Comparison of ENCODE assay signal across 10 cellular contexts in the genomic region with DNA sequence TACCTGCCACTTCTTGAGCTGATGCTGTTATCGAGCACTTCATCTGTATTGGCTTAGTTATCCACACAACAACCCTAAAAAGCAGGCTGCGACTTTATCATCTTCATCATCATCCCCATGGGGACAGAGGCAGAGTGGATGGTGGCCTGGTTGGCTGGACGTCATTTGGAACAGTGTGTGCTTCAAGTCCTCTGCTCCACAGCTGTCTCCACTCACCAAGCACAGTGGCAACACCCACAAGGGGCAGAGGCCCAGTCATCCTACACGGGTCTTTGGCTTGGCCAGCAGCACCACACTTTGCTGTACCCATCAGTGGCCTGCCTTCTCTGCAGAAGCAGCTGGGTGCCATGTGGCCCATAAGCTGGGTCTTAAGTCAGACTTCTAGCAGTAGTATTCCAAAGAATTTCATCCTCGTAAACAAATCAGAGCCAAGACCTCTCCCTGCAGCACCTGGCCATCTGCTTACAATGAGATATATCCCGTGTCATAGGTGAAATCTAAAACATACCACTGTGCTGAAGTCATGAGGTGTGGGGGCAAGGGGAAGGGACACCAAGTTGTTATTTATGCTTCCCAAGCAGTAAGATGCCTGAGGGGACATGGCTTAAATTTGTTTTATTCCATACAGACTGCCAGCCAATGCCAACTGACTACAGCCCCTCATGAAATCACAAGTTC. TPM values are rescaled to one million over a fixed set of nuclear protein-coding genes. Genes with fewer than 3 reads are reported as not detected.
DNase-seq lines count a peak whose midpoint lies in the region; ATAC-seq, FAIRE-seq and TF ChIP-seq lines count a peak whose summit lies in the region.
"Had no signal": no experiment of that assay in that cellular context is flagged by ENCODE, and none has a peak within 500 bp of the region (broad histone marks: within the 10 kb centered on the region; RNA-seq: fewer than 3 reads in every experiment).

No MANE protein-coding gene starts in this region.

- no peak for TF ChIP-seq CTCF in HFF-Myc (IDR thresholded peaks at IDR 0.05; ENCODE audit: low read depth, low read length, missing control alignments)
- no peak for TF ChIP-seq CTCF in kidney (IDR thresholded peaks at IDR 0.05; ENCODE audit: borderline replicate concordance, extremely low read depth, insufficient read depth)

- no peaks in the 10 kb centered on the region for H3K36me3 ChIP-seq in kidney (ENCODE audit: control insufficient read depth in 1 of 2, insufficient read depth in 2 of 2, low read length in 2 of 2)

- H3K4me3 ChIP-seq in HFF-Myc (replicated peaks; ENCODE audit: low read depth, low read length) = no peak overlapping the region
- peak overlapping the region; percentile 0 to 25 for H3K4me3 ChIP-seq in kidney (ENCODE audit: low read length in 2 of 2)

- peaks cover 63 to 65% of the 10 kb centered on the region in 2 donors for H3K4me1 ChIP-seq in kidney (ENCODE audit: control insufficient read depth in 1 of 2, insufficient read depth in 1 of 2, low read depth in 1 of 2, low read length in 2 of 2)

- no peak for ATAC-seq in stimulated activated memory B cell treated with anti-CD40 and anti-IgM and Interleukin-4, amounts not matched to agents 10 μg/mL and 1 μg/mL and 100 μg/mL, for 72 hours
- ATAC-seq in GM18873 (IDR thresholded peaks at IDR 0.05; ENCODE audit: low FRiP score, unreplicated experiment) = no peak
- no peak for ATAC-seq in HG02981 (IDR thresholded peaks at IDR 0.05; ENCODE audit: unreplicated experiment)

- FAIRE-seq in kidney (lab: Jason Lieb, UNC) = no peak
- FAIRE-seq: GM12892 had no signal

- no peak overlapping the region for H3K9ac ChIP-seq in kidney (ENCODE audit: low read length in 2 of 2)

- H3K27me3 Mint-ChIP-seq in activated naive CD8-positive, alpha-beta T cell treated with anti-CD3 and anti-CD28 coated beads for 36 hours = no peaks in the 10 kb centered on the region
- no peaks in the 10 kb centered on the region for H3K27me3 Mint-ChIP-seq in stimulated activated memory B cell treated with anti-CD40 and anti-IgM and Interleukin-4, amounts not matched to agents 10 μg/mL and 1 μg/mL and 100 μg/mL, for 72 hours

- no peaks in the 10 kb centered on the region for H3K9me3 Mint-ChIP-seq in activated naive CD8-positive, alpha-beta T cell treated with anti-CD3 and anti-CD28 coated beads for 36 hours
- H3K9me3 Mint-ChIP-seq in stimulated activated memory B cell treated with anti-CD40 and anti-IgM and Interleukin-4, amounts not matched to agents 10 μg/mL and 1 μg/mL and 100 μg/mL, for 72 hours = no peaks in the 10 kb centered on the region

- peak overlapping the region; percentile 79 for H3K27ac Mint-ChIP-seq in activated naive CD8-positive, alpha-beta T cell treated with anti-CD3 and anti-CD28 coated beads for 36 hours
- peak overlapping the region; percentile 46 for H3K27ac Mint-ChIP-seq in stimulated activated memory B cell treated with anti-CD40 and anti-IgM and Interleukin-4, amounts not matched to agents 10 μg/mL and 1 μg/mL and 100 μg/mL, for 72 hours

- H3K36me3 Mint-ChIP-seq in activated naive CD8-positive, alpha-beta T cell treated with anti-CD3 and anti-CD28 coated beads for 36 hours = peaks cover 5% of the 10 kb centered on the region
- H3K36me3 Mint-ChIP-seq in stimulated activated memory B cell treated with anti-CD40 and anti-IgM and Interleukin-4, amounts not matched to agents 10 μg/mL and 1 μg/mL and 100 μg/mL, for 72 hours = peaks cover 5% of the 10 kb centered on the region

- H3K4me1 Mint-ChIP-seq in activated naive CD8-positive, alpha-beta T cell treated with anti-CD3 and anti-CD28 coated beads for 36 hours = peaks cover 82% of the 10 kb centered on the region
- H3K4me1 Mint-ChIP-seq in stimulated activated memory B cell treated with anti-CD40 and anti-IgM and Interleukin-4, amounts not matched to agents 10 μg/mL and 1 μg/mL and 100 μg/mL, for 72 hours = peaks cover 91% of the 10 kb centered on the region

- H3K4me3 Mint-ChIP-seq in activated naive CD8-positive, alpha-beta T cell treated with anti-CD3 and anti-CD28 coated beads for 36 hours = no peak overlapping the region
- no peak overlapping the region for H3K4me3 Mint-ChIP-seq in stimulated activated memory B cell treated with anti-CD40 and anti-IgM and Interleukin-4, amounts not matched to agents 10 μg/mL and 1 μg/mL and 100 μg/mL, for 72 hours

- H3K9me3 ChIP-seq in kidney (ENCODE audit: control insufficient read depth in 1 of 2, low read length in 2 of 2) = no peaks in the 10 kb centered on the region

- intact Hi-C loops in kidney (cut with DNase I) = no loop called here

- DNase-seq in HFF-Myc (ENCODE audit: extremely low read depth, low read depth) (peak; percentile 66), kidney (no peak), OCI-M2 (lab: John Stamatoyannopoulos, UW; ENCODE audit: unreplicated experiment) (no peak)
- no peak for DNase-seq in activated naive CD8-positive, alpha-beta T cell treated with anti-CD3 and anti-CD28 coated beads for 36 hours
- no peak for DNase-seq in activated CD4-positive, CD25-positive, alpha-beta regulatory T cell (lab: John Stamatoyannopoulos, UW)
- DNase-seq: activated CD4-positive, alpha-beta T cell treated with anti-CD3 and anti-CD28 coated beads, Interleukin-2, amount 50 U/mL, for 48 hours had no signal

- peak overlapping the region; percentile 43 to 59 for H3K27ac ChIP-seq in kidney (ENCODE audit: low read depth in 2 of 2, low read length in 2 of 2)

RNA-seq across cellular contexts. Expression of gene EPHX3, which starts 47.9 kb away (rescaled TPM):
- not detected for total RNA-seq in activated naive CD8-positive, alpha-beta T cell treated with anti-CD3 and anti-CD28 coated beads for 36 hours
- total RNA-seq in kidney = 2.0 TPM
- 3.5 TPM for polyA plus RNA-seq in kidney (ENCODE audit: insufficient read depth, low read depth, low replicate concordance)

RNA-seq across cellular contexts. Expression of gene BRD4, which starts 52.2 kb away (rescaled TPM):
- 100 to 1,000 TPM; 110 to 113 TPM for total RNA-seq in activated naive CD8-positive, alpha-beta T cell treated with anti-CD3 and anti-CD28 coated beads for 36 hours
- total RNA-seq in kidney = 107 TPM
- polyA plus RNA-seq in kidney (ENCODE audit: insufficient read depth, low read depth, low replicate concordance) = 14.3 TPM
